In the genomic region with DNA sequence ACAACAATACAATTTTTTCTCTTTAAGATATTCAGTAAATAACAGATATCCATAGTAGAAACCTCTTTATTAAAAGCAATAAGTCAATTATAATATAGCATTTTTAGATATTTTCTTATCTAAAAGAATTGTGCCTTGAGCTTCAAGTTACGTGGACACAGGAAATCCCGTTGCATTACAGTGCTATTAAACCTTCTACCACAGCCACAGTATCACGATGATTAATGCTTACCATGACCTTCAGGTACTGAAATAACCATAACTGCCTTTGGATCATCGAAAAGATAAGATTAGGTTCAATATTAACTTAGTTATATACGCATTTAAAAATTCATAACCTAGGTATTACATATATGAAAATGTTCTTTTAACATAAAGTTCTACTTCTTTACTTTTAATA, we compare ENCODE assay signal across 18 cellular contexts. TPM values are rescaled to one million over a fixed set of nuclear protein-coding genes. Genes with fewer than 3 reads are reported as not detected.
DNase-seq lines count a peak whose midpoint lies in the region; ATAC-seq and TF ChIP-seq lines count a peak whose summit lies in the region.
"Had no signal": no experiment of that assay in that cellular context is flagged by ENCODE, and none has a peak within 500 bp of the region (broad histone marks: within the 10 kb centered on the region; RNA-seq: fewer than 3 reads in every experiment).

No MANE protein-coding gene starts in this region.

- H3K9ac ChIP-seq in PC-3 (ENCODE audit: low read length) = no peak overlapping the region

- H3K9me3 ChIP-seq in HEK293 (ENCODE audit: control insufficient read depth, insufficient read depth, low read depth, low read length) (no peaks in the 10 kb centered on the region), PC-3 (ENCODE audit: low read length) (no peaks in the 10 kb centered on the region)
- H3K9me3 ChIP-seq: Peyer's patch had no signal

- H3K4me2 ChIP-seq in PC-3 (ENCODE audit: low read length) = no peak overlapping the region

- H2AFZ ChIP-seq in PC-3 (ENCODE audit: low read length) = no peak overlapping the region

- H3K27ac ChIP-seq in HEK293 (ENCODE audit: extremely low read depth, low read depth, low read length) (no peak overlapping the region), PC-3 (ENCODE audit: low read length) (no peak overlapping the region)
- H3K27ac ChIP-seq: HL-60 had no signal

- intact Hi-C loops in PC-3 (cut with micrococcal nuclease) = no loop called here

- TF ChIP-seq CTCF in HEK293 (tag by site-specific recombination; IDR thresholded peaks at IDR 0.05) = no peak
- no peak for TF ChIP-seq CTCF in PC-3 (conservative IDR thresholded peaks at IDR 0.05; ENCODE audit: low read depth, low read length)
- TF ChIP-seq CTCF in choroid plexus epithelial cell (conservative IDR thresholded peaks at IDR 0.05; ENCODE audit: low read depth, low read length) = no peak

- no peaks in the 10 kb centered on the region for H3F3A ChIP-seq in PC-3 (ENCODE audit: low read length, unreplicated experiment)

- POLR2A ChIA-PET in HEK293 (lab: Yijun Ruan, JAX) = interaction anchor here (3.1 kb wide), 1 partner anchor 18 kb away, joined by 21 read pairs; a partner anchor contains a TSS
- POLR2A ChIA-PET in PC-3 (lab: Charles Lee; ENCODE audit: unreplicated experiment) = interaction anchor here (0.6 kb wide), 1 partner anchor 119 kb away, joined by 3 read pairs; a partner anchor contains a TSS

- no TSS peak for BruUV-seq in PC-3 (replicated peaks; lab: Mats Ljungman, UMichigan)

- H4K20me1 ChIP-seq in PC-3 (ENCODE audit: low read length) = no peaks in the 10 kb centered on the region

- H3K9me2 ChIP-seq in PC-3 (replicated peaks; ENCODE audit: low read length) = no peaks in the 10 kb centered on the region

- H3K4me1 ChIP-seq in HEK293 (ENCODE audit: control insufficient read depth, insufficient read depth, low read length) (no peaks in the 10 kb centered on the region), PC-3 (ENCODE audit: insufficient read depth, low read length) (peaks cover 7% of the 10 kb centered on the region; the same call in 1 of the 2 replicates)
- H3K4me1 ChIP-seq: Peyer's patch had no signal

- H3K36me3 ChIP-seq in HEK293 (ENCODE audit: control insufficient read depth in 2 of 2, insufficient read depth in 1 of 2, low read length in 2 of 2) (peaks cover 49 to 53% of the 10 kb centered on the region in 2 experiments), PC-3 (ENCODE audit: low read depth, low read length) (no peaks in the 10 kb centered on the region; the same call in 1 of the 2 replicates)

- peak; percentile 64 for ATAC-seq in PC-3
- ATAC-seq: K562 had no signal

- H3K4me3 ChIP-seq in HEK293 (ENCODE audit: low read depth, low read length) (no peak overlapping the region), PC-3 (ENCODE audit: low read length) (no peak overlapping the region), choroid plexus epithelial cell (ENCODE audit: low read depth, low read length) (no peak overlapping the region)
- H3K4me3 ChIP-seq: K562, Peyer's patch had no signal

- no peaks in the 10 kb centered on the region for H3K79me2 ChIP-seq in PC-3 (ENCODE audit: low read length)

- CTCF ChIA-PET in HEK293 (lab: Yijun Ruan, JAX) (interaction anchor here (0.7 to 1.3 kb wide), 3 partner anchors 18 to 115 kb away, joined by 3 to 6 read pairs (median 3); a partner anchor contains a TSS), PC-3 (lab: Charles Lee) (no interaction called here)

- DNase-seq in PC-3 (peak; percentile 38), choroid plexus epithelial cell (ENCODE audit: low read depth) (peak; percentile 54), lung microvascular endothelial cell (ENCODE audit: low read depth in 2 of 2) (peak; percentile 12 to 40), NAMALWA (ENCODE audit: low spot score) (no peak)
- no peak for DNase-seq in activated naive CD4-positive, alpha-beta T cell (lab: John Stamatoyannopoulos, UW)
- DNase-seq in activated CD4-positive, alpha-beta T cell treated with anti-CD3 and anti-CD28 coated beads, Interleukin-2, amount 50 U/mL, for 4 hours = no peak
- DNase-seq in activated CD4-positive, alpha-beta T cell treated with anti-CD3 and anti-CD28 coated beads, Interleukin-2, amount 50 U/mL, for 1 hour = no peak
- DNase-seq: CD4-positive, CD25-positive, alpha-beta regulatory T cell; DMS53; H9; NCI-H1048; NCI-H2081 treated with DMSO at 0.1 percent for 48 hours; NCI-H524; Peyer's patch; Right ventricle myocardium superior had no signal

- no peaks in the 10 kb centered on the region for H3K27me3 ChIP-seq in PC-3 (ENCODE audit: low read length)
- H3K27me3 ChIP-seq: Peyer's patch had no signal

TF ChIP-seq in HEK293, 187 proteins besides CTCF, POLR2A, EP300 and RAD21:
- TF ChIP-seq, protein P1, sequence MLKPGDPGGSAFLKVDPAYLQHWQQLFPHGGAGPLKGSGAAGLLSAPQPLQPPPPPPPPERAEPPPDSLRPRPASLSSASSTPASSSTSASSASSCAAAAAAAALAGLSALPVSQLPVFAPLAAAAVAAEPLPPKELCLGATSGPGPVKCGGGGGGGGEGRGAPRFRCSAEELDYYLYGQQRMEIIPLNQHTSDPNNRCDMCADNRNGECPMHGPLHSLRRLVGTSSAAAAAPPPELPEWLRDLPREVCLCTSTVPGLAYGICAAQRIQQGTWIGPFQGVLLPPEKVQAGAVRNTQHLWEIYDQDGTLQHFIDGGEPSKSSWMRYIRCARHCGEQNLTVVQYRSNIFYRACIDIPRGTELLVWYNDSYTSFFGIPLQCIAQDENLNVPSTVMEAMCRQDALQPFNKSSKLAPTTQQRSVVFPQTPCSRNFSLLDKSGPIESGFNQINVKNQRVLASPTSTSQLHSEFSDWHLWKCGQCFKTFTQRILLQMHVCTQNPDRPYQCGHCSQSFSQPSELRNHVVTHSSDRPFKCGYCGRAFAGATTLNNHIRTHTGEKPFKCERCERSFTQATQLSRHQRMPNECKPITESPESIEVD (tag by site-specific recombination; IDR thresholded peaks at IDR 0.05) = peak; percentile 47; the same call in 1 of the 2 replicates
- TF ChIP-seq ZNF19 (tag by site-specific recombination; IDR thresholded peaks at IDR 0.05; ENCODE audit: low read depth) = no peak
TF ChIP-seq in HEK293: peak in this region for 1.

RNA-seq across cellular contexts. Expression of a gene that starts 17.9 kb away (rescaled TPM):
- total RNA-seq in PC-3 (2014; rRNA removed) = 26.4 and 27.3 TPM in 2 replicates
- 29.2 and 34.0 TPM in 2 replicates for total RNA-seq in lung microvascular endothelial cell

Comparison
In these comparisons a context has a peak if more than half of its experiments do, and no peak if none do; other contexts are left out.
1. DNase-seq: peak in PC-3 (single experiment), choroid plexus epithelial cell (single experiment) and lung microvascular endothelial cell (2 of 2); none in activated naive CD4-positive, alpha-beta T cell (0 of 4), activated CD4-positive, alpha-beta T cell treated with anti-CD3 and anti-CD28 coated beads, Interleukin-2, amount 50 U/mL, for 4 hours (0 of 2), activated CD4-positive, alpha-beta T cell treated with anti-CD3 and anti-CD28 coated beads, Interleukin-2, amount 50 U/mL, for 1 hour (single experiment) and NAMALWA (single experiment).